Comparison of ENCODE assay signal across 11 cellular contexts in the genomic region with DNA sequence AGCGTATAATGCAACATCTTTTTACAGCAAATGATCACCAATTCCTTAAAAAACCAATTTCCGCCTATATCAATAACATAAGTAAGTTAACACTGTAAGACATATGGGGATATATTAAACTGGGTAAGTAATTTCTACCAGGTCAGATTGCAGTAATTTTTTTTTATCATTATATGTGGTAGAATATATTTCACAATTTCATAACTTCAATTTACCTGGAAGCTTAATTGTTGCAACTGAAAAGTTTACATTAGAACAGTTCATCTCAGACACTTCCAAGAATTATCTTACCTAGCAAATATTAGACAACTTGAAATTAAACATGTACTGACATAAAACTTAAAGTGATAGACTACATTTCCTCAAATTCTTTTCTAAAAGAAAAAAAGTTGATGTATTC. TPM values are rescaled to one million over a fixed set of nuclear protein-coding genes. Genes with fewer than 3 reads are reported as not detected.
A peak's percentile ranks its signal among the peaks of the same experiment; 100 is the strongest.
DNase-seq lines count a peak whose midpoint lies in the region; ATAC-seq and TF ChIP-seq lines count a peak whose summit lies in the region.
"Had no signal": no experiment of that assay in that cellular context is flagged by ENCODE, and none has a peak within 500 bp of the region (broad histone marks: within the 10 kb centered on the region; RNA-seq: fewer than 3 reads in every experiment).

No MANE protein-coding gene starts in this region.

- H3K27ac ChIP-seq in SU-DHL-6 (ENCODE audit: low read depth, low read length) (no peak overlapping the region), fibroblast of lung (ENCODE audit: insufficient read depth, low read length) (no peak overlapping the region), gastrocnemius medialis (no peak overlapping the region)

- no peak for ATAC-seq in gastrocnemius medialis

- peaks cover 61% of the 10 kb centered on the region for H3K4me1 Mint-ChIP-seq in T-helper 1 cell treated with Interleukin-12 subunit alpha and Interleukin-12 subunit beta and Interleukin-4 antibody, amounts not matched to agents 30 μg/mL and 1 μg/mL, for 36 hours (ENCODE audit: low read depth)

- intact Hi-C loops in gastrocnemius medialis (cut with DNase I; ENCODE audit: low total_unique reads) = loop anchor here (5.0 kb wide), 1 partner anchor 51 kb away; a partner anchor contains a TSS

- H3K4me3 Mint-ChIP-seq in T-helper 1 cell treated with Interleukin-12 subunit alpha and Interleukin-12 subunit beta and Interleukin-4 antibody, amounts not matched to agents 30 μg/mL and 1 μg/mL, for 36 hours = peak overlapping the region; percentile 33

- no peaks in the 10 kb centered on the region for H3K9me3 ChIP-seq in SU-DHL-6 (ENCODE audit: insufficient read depth, low read length)
- no peaks in the 10 kb centered on the region for H3K9me3 ChIP-seq in fibroblast of lung (ENCODE audit: control insufficient read depth, insufficient read depth, low read depth, low read length)
- no peaks in the 10 kb centered on the region for H3K9me3 ChIP-seq in gastrocnemius medialis

- H3K79me2 ChIP-seq in SU-DHL-6 (ENCODE audit: insufficient read depth, low read length) (peaks cover 58% of the 10 kb centered on the region), fibroblast of lung (ENCODE audit: control insufficient read depth, insufficient read depth, low read length) (peaks cover 42% of the 10 kb centered on the region)

- no peak overlapping the region for H3K27ac Mint-ChIP-seq in T-helper 1 cell treated with Interleukin-12 subunit alpha and Interleukin-12 subunit beta and Interleukin-4 antibody, amounts not matched to agents 30 μg/mL and 1 μg/mL, for 36 hours

- no peak for TF ChIP-seq POLR2A in gastrocnemius medialis (IDR thresholded peaks at IDR 0.05)

- H3K36me3 ChIP-seq in SU-DHL-6 (ENCODE audit: low read length) (0 out of 2 replicates have a peak, but pooled peaks cover 2% of the 10 kb centered on the region), fibroblast of lung (ENCODE audit: control insufficient read depth, insufficient read depth, low read length) (no peaks in the 10 kb centered on the region), gastrocnemius medialis (no peaks in the 10 kb centered on the region)

- DNase-seq in T-helper 1 cell = no peak
- no peak for DNase-seq in fibroblast of lung (ENCODE audit: low read depth in 2 of 2)
- no peak for DNase-seq in gastrocnemius medialis
- no peak for DNase-seq in stimulated activated CD4-positive, alpha-beta T cell treated with anti-CD3 and anti-CD28 coated beads, Interleukin-12 subunit alpha, Interleukin-12 subunit beta, amount 100 ng/mL, for 4 hours
- DNase-seq in HUDEP-2 (lab: John Stamatoyannopoulos, UW; ENCODE audit: unreplicated experiment in 76 of 76) = no peak
- no peak for DNase-seq in HK-2 (ENCODE audit: unreplicated experiment)
- DNase-seq: 8988T; NCI-H1105; stimulated activated CD4-positive, alpha-beta T cell treated with anti-CD3 and anti-CD28 coated beads, Interleukin-2, amount 100 ng/mL, for 48 hours had no signal

- peaks cover 12% of the 10 kb centered on the region for H3K36me3 Mint-ChIP-seq in T-helper 1 cell treated with Interleukin-12 subunit alpha and Interleukin-12 subunit beta and Interleukin-4 antibody, amounts not matched to agents 30 μg/mL and 1 μg/mL, for 36 hours (ENCODE audit: low read depth)

- no peaks in the 10 kb centered on the region for H3K9me3 Mint-ChIP-seq in T-helper 1 cell treated with Interleukin-12 subunit alpha and Interleukin-12 subunit beta and Interleukin-4 antibody, amounts not matched to agents 30 μg/mL and 1 μg/mL, for 36 hours

- TF ChIP-seq CTCF in SU-DHL-6 (IDR thresholded peaks at IDR 0.05; ENCODE audit: insufficient read depth, low read length, poor library complexity, severe bottlenecking) (no peak), fibroblast of lung (conservative IDR thresholded peaks at IDR 0.05 in 1 of 2, IDR thresholded peaks at IDR 0.05 in 1 of 2; ENCODE audit: low read depth in 1 of 2, low read length in 2 of 2) (no peak), gastrocnemius medialis (IDR thresholded peaks at IDR 0.05 in 4 of 5, conservative IDR thresholded peaks at IDR 0.05 in 1 of 5) (no peak)

- in situ Hi-C loops in gastrocnemius medialis (cut with MboI; ENCODE audit: low sequenced_read_pairs in 4 of 4) = loop anchor here in 1 of 4 donors (25.0 kb wide), 2 partner anchors 164 to 714 kb away; a partner anchor contains a TSS

- peak overlapping the region; percentile 81 for H3K4me3 ChIP-seq in SU-DHL-6 (ENCODE audit: insufficient read depth, low read length, poor library complexity, severe bottlenecking)
- peak overlapping the region; percentile 77 to 94 (median 91) for H3K4me3 ChIP-seq in fibroblast of lung (replicated peaks in 1 of 4; ENCODE audit: control extremely low read depth in 1 of 4, insufficient read depth in 1 of 4, low read depth in 3 of 4, low read length in 4 of 4)
- peak overlapping the region; percentile 19 to 82 (median 58) for H3K4me3 ChIP-seq in gastrocnemius medialis

- H2AFZ ChIP-seq in SU-DHL-6 (ENCODE audit: low read depth, low read length, severe bottlenecking) (no peak overlapping the region), fibroblast of lung (ENCODE audit: low read length) (no peak overlapping the region)

- H3F3A ChIP-seq in SU-DHL-6 (ENCODE audit: insufficient read depth) = 0 out of 2 replicates have a peak, but pooled peaks cover 4% of the 10 kb centered on the region

- no peaks in the 10 kb centered on the region for H3K27me3 Mint-ChIP-seq in T-helper 1 cell treated with Interleukin-12 subunit alpha and Interleukin-12 subunit beta and Interleukin-4 antibody, amounts not matched to agents 30 μg/mL and 1 μg/mL, for 36 hours (ENCODE audit: low read depth)

- H4K20me1 ChIP-seq in SU-DHL-6 (ENCODE audit: low read depth, low read length) (no peaks in the 10 kb centered on the region), fibroblast of lung (ENCODE audit: control insufficient read depth, extremely low read depth, insufficient read depth, low read length) (no peaks in the 10 kb centered on the region)

- H3K4me1 ChIP-seq in fibroblast of lung (ENCODE audit: control insufficient read depth, extremely low read depth, insufficient read depth, low read length) (no peaks in the 10 kb centered on the region), gastrocnemius medialis (peaks cover 53 to 57% of the 10 kb centered on the region in 2 donors)

- H3K4me2 ChIP-seq in SU-DHL-6 (ENCODE audit: low read depth, low read length, poor library complexity, severe bottlenecking) (peak overlapping the region; percentile 85), fibroblast of lung (ENCODE audit: extremely low read depth, insufficient read depth, low read length) (peak overlapping the region; percentile 99)

- H3K27me3 ChIP-seq in SU-DHL-6 (ENCODE audit: low read length) (no peaks in the 10 kb centered on the region), fibroblast of lung (ENCODE audit: control insufficient read depth, insufficient read depth, low read length) (no peaks in the 10 kb centered on the region), gastrocnemius medialis (no peaks in the 10 kb centered on the region)

- H3K9ac ChIP-seq in SU-DHL-6 (ENCODE audit: low read length) (peak overlapping the region; percentile 87), fibroblast of lung (ENCODE audit: insufficient read depth, low read length) (no peak overlapping the region)

- H3K9me2 ChIP-seq in SU-DHL-6 (replicated peaks; ENCODE audit: insufficient read depth, low read length) = no peaks in the 10 kb centered on the region

RNA-seq across cellular contexts. Expression of a gene that starts 2.8 kb away (rescaled TPM):
- total RNA-seq in fibroblast of lung = 16.7 and 17.8 TPM in 2 replicates
- 6.3 and 10.0 TPM in 2 replicates for polyA plus RNA-seq in fibroblast of lung
- 3.6 and 5.8 TPM in 2 replicates for polyA plus RNA-seq in fibroblast of lung (2012)
- 4.4 and 4.8 TPM in 2 replicates for polyA minus RNA-seq in fibroblast of lung (ENCODE audit: low replicate concordance)
- total RNA-seq in gastrocnemius medialis = 10 to 100 TPM in 2 of 4 donors, 1 to 10 TPM in 2; 6.9 to 14.2 (median 10.9) TPM

RNA-seq across cellular contexts. Expression of a gene that starts 51.9 kb away (rescaled TPM):
- 1.8 and 9.7 TPM in 2 replicates for total RNA-seq in fibroblast of lung
- 4.4 and 15.0 TPM in 2 replicates for polyA plus RNA-seq in fibroblast of lung
- polyA plus RNA-seq in fibroblast of lung (2012) = 4.6 and 12.9 TPM in 2 replicates
- 0.39 and 1.7 TPM in 2 replicates for polyA minus RNA-seq in fibroblast of lung (ENCODE audit: low replicate concordance)
- under 1 TPM; 0.05 to 0.52 (median 0.26) TPM for total RNA-seq in gastrocnemius medialis
